Comparison of ENCODE assay signal across 1 cellular context in the genomic region with DNA sequence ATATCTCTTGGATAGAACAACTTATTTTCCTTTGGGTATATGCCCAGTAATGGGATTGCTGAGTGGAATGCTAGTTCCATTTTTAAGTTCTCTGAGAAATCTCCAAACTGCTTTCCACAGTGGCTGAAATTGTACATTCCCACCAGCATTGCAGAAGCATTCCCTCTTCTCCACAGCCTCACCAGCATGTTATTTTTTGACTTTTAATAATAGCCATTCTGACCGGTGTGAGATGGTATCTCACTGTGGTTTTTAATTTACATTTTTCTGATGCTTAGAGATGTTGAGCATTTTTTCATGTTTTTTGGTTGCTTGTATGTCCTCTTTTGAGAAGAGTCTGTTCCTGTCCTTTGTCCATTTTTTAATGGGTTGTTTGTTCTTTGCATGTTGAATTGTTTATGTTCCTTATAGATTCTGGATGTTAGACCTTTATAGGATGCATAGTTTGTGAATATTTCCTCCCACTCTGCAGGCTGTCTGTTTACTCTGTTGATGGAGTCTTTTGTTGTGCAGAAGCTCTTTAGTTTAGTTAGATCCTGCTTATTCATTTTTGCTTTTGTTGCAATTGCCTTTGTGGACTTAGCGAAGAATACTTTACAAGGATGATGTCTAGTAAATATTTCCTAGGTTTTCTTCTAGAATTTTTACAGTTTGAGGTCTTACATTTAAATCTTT.
TF ChIP-seq lines count a peak whose summit lies in the region.

No MANE protein-coding gene starts in this region.

TF ChIP-seq in IMR-90, 13 proteins besides CTCF, POLR2A, EP300 and RAD21:
- TF ChIP-seq CEBPB (IDR thresholded peaks at IDR 0.05; ENCODE audit: low read depth, low read length), result no peak
- TF ChIP-seq SMC3 (IDR thresholded peaks at IDR 0.05; ENCODE audit: low read depth, low read length), result no peak
- no peak for TF ChIP-seq MXI1 (IDR thresholded peaks at IDR 0.05; ENCODE audit: borderline replicate concordance, low read depth, low read length)
- TF ChIP-seq FOS (IDR thresholded peaks at IDR 0.05; ENCODE audit: low read depth, low read length), result no peak
- no peak for TF ChIP-seq MAZ (IDR thresholded peaks at IDR 0.05; ENCODE audit: borderline replicate concordance, low read depth, low read length)
- TF ChIP-seq, protein P1, sequence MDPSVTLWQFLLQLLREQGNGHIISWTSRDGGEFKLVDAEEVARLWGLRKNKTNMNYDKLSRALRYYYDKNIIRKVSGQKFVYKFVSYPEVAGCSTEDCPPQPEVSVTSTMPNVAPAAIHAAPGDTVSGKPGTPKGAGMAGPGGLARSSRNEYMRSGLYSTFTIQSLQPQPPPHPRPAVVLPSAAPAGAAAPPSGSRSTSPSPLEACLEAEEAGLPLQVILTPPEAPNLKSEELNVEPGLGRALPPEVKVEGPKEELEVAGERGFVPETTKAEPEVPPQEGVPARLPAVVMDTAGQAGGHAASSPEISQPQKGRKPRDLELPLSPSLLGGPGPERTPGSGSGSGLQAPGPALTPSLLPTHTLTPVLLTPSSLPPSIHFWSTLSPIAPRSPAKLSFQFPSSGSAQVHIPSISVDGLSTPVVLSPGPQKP (IDR thresholded peaks at IDR 0.05; ENCODE audit: borderline replicate concordance, low read depth, low read length), result no peak
- TF ChIP-seq CHD1 (IDR thresholded peaks at IDR 0.05; ENCODE audit: low read depth, low read length), result no peak
- no peak for TF ChIP-seq MAFK (IDR thresholded peaks at IDR 0.05; ENCODE audit: low read depth, low read length)
- no peak for TF ChIP-seq NFE2L2 (IDR thresholded peaks at IDR 0.05; ENCODE audit: low read depth, low read length)
- TF ChIP-seq BHLHE40 (IDR thresholded peaks at IDR 0.05; ENCODE audit: low read depth, low read length), result no peak
- no peak for TF ChIP-seq RCOR1 (IDR thresholded peaks at IDR 0.05; ENCODE audit: insufficient replicate concordance, low read length)
- TF ChIP-seq, protein P2, sequence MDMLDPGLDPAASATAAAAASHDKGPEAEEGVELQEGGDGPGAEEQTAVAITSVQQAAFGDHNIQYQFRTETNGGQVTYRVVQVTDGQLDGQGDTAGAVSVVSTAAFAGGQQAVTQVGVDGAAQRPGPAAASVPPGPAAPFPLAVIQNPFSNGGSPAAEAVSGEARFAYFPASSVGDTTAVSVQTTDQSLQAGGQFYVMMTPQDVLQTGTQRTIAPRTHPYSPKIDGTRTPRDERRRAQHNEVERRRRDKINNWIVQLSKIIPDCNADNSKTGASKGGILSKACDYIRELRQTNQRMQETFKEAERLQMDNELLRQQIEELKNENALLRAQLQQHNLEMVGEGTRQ (IDR thresholded peaks at IDR 0.05; ENCODE audit: low read depth, low read length), result no peak
- no peak for TF ChIP-seq RFX5 (IDR thresholded peaks at IDR 0.05; ENCODE audit: low read depth, low read length)
